ENCODE assay signal across 2 cellular contexts in genomic region chr1:160724445-160725242, GRCh38.
TF ChIP-seq lines count a peak whose summit lies in the region.

No MANE protein-coding gene starts in this region.

TF ChIP-seq in GM23338, 12 proteins besides CTCF, POLR2A, EP300 and RAD21:
- TF ChIP-seq POLR2AphosphoS5 (IDR thresholded peaks at IDR 0.05; ENCODE audit: low read depth) (no peak), NANOG (IDR thresholded peaks at IDR 0.05; ENCODE audit: borderline replicate concordance) (no peak), EZH2phosphoT487 (IDR thresholded peaks at IDR 0.05; ENCODE audit: unreplicated experiment) (no peak), STAT1 (IDR thresholded peaks at IDR 0.05; ENCODE audit: unreplicated experiment) (no peak), CREB1 (CRISPR knock-in tag; IDR thresholded peaks at IDR 0.05; ENCODE audit: low read depth) (no peak), ZNF114 (CRISPR knock-in tag; IDR thresholded peaks at IDR 0.05) (no peak), ZNF331 (CRISPR knock-in tag; IDR thresholded peaks at IDR 0.05; ENCODE audit: low read depth) (no peak), EZH2 (IDR thresholded peaks at IDR 0.05; ENCODE audit: low read depth, unreplicated experiment) (no peak), JUNB (IDR thresholded peaks at IDR 0.05; ENCODE audit: unreplicated experiment) (no peak)
- TF ChIP-seq, protein P1, sequence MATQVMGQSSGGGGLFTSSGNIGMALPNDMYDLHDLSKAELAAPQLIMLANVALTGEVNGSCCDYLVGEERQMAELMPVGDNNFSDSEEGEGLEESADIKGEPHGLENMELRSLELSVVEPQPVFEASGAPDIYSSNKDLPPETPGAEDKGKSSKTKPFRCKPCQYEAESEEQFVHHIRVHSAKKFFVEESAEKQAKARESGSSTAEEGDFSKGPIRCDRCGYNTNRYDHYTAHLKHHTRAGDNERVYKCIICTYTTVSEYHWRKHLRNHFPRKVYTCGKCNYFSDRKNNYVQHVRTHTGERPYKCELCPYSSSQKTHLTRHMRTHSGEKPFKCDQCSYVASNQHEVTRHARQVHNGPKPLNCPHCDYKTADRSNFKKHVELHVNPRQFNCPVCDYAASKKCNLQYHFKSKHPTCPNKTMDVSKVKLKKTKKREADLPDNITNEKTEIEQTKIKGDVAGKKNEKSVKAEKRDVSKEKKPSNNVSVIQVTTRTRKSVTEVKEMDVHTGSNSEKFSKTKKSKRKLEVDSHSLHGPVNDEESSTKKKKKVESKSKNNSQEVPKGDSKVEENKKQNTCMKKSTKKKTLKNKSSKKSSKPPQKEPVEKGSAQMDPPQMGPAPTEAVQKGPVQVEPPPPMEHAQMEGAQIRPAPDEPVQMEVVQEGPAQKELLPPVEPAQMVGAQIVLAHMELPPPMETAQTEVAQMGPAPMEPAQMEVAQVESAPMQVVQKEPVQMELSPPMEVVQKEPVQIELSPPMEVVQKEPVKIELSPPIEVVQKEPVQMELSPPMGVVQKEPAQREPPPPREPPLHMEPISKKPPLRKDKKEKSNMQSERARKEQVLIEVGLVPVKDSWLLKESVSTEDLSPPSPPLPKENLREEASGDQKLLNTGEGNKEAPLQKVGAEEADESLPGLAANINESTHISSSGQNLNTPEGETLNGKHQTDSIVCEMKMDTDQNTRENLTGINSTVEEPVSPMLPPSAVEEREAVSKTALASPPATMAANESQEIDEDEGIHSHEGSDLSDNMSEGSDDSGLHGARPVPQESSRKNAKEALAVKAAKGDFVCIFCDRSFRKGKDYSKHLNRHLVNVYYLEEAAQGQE (IDR thresholded peaks at IDR 0.05; ENCODE audit: unreplicated experiment): no peak
- TF ChIP-seq, protein P2, sequence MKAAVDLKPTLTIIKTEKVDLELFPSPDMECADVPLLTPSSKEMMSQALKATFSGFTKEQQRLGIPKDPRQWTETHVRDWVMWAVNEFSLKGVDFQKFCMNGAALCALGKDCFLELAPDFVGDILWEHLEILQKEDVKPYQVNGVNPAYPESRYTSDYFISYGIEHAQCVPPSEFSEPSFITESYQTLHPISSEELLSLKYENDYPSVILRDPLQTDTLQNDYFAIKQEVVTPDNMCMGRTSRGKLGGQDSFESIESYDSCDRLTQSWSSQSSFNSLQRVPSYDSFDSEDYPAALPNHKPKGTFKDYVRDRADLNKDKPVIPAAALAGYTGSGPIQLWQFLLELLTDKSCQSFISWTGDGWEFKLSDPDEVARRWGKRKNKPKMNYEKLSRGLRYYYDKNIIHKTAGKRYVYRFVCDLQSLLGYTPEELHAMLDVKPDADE (IDR thresholded peaks at IDR 0.05): no peak
- TF ChIP-seq, protein P3, sequence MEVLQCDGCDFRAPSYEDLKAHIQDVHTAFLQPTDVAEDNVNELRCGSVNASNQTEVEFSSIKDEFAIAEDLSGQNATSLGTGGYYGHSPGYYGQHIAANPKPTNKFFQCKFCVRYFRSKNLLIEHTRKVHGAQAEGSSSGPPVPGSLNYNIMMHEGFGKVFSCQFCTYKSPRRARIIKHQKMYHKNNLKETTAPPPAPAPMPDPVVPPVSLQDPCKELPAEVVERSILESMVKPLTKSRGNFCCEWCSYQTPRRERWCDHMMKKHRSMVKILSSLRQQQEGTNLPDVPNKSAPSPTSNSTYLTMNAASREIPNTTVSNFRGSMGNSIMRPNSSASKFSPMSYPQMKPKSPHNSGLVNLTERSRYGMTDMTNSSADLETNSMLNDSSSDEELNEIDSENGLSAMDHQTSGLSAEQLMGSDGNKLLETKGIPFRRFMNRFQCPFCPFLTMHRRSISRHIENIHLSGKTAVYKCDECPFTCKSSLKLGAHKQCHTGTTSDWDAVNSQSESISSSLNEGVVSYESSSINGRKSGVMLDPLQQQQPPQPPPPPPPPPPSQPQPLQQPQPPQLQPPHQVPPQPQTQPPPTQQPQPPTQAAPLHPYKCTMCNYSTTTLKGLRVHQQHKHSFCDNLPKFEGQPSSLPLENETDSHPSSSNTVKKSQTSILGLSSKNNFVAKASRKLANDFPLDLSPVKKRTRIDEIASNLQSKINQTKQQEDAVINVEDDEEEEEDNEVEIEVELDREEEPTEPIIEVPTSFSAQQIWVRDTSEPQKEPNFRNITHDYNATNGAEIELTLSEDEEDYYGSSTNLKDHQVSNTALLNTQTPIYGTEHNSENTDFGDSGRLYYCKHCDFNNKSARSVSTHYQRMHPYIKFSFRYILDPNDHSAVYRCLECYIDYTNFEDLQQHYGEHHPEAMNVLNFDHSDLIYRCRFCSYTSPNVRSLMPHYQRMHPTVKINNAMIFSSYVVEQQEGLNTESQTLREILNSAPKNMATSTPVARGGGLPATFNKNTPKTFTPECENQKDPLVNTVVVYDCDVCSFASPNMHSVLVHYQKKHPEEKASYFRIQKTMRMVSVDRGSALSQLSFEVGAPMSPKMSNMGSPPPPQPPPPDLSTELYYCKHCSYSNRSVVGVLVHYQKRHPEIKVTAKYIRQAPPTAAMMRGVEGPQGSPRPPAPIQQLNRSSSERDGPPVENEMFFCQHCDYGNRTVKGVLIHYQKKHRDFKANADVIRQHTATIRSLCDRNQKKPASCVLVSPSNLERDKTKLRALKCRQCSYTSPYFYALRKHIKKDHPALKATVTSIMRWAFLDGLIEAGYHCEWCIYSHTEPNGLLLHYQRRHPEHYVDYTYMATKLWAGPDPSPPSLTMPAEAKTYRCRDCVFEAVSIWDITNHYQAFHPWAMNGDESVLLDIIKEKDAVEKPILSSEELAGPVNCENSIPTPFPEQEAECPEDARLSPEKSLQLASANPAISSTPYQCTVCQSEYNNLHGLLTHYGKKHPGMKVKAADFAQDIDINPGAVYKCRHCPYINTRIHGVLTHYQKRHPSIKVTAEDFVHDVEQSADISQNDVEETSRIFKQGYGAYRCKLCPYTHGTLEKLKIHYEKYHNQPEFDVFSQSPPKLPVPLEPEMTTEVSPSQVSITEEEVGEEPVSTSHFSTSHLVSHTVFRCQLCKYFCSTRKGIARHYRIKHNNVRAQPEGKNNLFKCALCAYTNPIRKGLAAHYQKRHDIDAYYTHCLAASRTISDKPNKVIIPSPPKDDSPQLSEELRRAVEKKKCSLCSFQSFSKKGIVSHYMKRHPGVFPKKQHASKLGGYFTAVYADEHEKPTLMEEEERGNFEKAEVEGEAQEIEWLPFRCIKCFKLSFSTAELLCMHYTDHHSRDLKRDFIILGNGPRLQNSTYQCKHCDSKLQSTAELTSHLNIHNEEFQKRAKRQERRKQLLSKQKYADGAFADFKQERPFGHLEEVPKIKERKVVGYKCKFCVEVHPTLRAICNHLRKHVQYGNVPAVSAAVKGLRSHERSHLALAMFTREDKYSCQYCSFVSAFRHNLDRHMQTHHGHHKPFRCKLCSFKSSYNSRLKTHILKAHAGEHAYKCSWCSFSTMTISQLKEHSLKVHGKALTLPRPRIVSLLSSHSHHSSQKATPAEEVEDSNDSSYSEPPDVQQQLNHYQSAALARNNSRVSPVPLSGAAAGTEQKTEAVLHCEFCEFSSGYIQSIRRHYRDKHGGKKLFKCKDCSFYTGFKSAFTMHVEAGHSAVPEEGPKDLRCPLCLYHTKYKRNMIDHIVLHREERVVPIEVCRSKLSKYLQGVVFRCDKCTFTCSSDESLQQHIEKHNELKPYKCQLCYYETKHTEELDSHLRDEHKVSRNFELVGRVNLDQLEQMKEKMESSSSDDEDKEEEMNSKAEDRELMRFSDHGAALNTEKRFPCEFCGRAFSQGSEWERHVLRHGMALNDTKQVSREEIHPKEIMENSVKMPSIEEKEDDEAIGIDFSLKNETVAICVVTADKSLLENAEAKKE (CRISPR knock-in tag; IDR thresholded peaks at IDR 0.05): no peak

TF ChIP-seq in SK-N-SH treated with all-trans-retinoic acid at 6 μM for 48 hours, 23 proteins besides CTCF, POLR2A, EP300 and RAD21:
- TF ChIP-seq OSR1 (CRISPR knock-in tag; IDR thresholded peaks at IDR 0.05) (no peak), TOX (CRISPR knock-in tag; IDR thresholded peaks at IDR 0.05; ENCODE audit: borderline replicate concordance) (no peak), ZNF8 (CRISPR knock-in tag; IDR thresholded peaks at IDR 0.05) (no peak)
